In the genomic region with DNA sequence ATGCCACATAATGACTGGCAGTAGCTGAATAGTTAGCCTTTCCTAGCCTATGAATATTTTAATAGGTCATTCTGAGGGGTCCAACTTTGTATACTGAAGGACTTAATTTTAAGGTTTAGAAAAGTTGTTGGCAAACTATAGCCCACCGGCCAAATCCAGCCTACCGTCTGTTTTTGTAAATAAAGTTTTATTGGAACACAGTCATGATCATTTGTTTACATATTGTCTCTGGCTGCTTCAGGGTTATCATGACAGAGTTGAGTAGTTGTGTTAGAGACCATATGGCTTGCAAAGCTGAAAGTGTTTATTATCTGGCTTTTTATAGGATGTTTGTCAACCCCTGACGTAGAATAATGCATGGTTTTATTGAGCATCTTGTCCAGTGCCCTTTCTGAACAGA, we compare ENCODE assay signal across 1 cellular context.
TF ChIP-seq lines count a peak whose summit lies in the region.

No MANE protein-coding gene starts in this region.

TF ChIP-seq in HepG2, 621 proteins besides CTCF, POLR2A, EP300 and RAD21 (continued from another document):
- TF ChIP-seq, protein P1, sequence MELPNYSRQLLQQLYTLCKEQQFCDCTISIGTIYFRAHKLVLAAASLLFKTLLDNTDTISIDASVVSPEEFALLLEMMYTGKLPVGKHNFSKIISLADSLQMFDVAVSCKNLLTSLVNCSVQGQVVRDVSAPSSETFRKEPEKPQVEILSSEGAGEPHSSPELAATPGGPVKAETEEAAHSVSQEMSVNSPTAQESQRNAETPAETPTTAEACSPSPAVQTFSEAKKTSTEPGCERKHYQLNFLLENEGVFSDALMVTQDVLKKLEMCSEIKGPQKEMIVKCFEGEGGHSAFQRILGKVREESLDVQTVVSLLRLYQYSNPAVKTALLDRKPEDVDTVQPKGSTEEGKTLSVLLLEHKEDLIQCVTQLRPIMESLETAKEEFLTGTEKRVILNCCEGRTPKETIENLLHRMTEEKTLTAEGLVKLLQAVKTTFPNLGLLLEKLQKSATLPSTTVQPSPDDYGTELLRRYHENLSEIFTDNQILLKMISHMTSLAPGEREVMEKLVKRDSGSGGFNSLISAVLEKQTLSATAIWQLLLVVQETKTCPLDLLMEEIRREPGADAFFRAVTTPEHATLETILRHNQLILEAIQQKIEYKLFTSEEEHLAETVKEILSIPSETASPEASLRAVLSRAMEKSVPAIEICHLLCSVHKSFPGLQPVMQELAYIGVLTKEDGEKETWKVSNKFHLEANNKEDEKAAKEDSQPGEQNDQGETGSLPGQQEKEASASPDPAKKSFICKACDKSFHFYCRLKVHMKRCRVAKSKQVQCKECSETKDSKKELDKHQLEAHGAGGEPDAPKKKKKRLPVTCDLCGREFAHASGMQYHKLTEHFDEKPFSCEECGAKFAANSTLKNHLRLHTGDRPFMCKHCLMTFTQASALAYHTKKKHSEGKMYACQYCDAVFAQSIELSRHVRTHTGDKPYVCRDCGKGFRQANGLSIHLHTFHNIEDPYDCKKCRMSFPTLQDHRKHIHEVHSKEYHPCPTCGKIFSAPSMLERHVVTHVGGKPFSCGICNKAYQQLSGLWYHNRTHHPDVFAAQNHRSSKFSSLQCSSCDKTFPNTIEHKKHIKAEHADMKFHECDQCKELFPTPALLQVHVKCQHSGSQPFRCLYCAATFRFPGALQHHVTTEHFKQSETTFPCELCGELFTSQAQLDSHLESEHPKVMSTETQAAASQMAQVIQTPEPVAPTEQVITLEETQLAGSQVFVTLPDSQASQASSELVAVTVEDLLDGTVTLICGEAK (IDR thresholded peaks at IDR 0.05) = 0 out of 2 replicates have a peak, but pooled peaks have one; percentile 11
- TF ChIP-seq, protein P1 (CRISPR knock-in tag; IDR thresholded peaks at IDR 0.05) = no peak; the same call in 1 of the 2 replicates
- TF ChIP-seq, protein P2, sequence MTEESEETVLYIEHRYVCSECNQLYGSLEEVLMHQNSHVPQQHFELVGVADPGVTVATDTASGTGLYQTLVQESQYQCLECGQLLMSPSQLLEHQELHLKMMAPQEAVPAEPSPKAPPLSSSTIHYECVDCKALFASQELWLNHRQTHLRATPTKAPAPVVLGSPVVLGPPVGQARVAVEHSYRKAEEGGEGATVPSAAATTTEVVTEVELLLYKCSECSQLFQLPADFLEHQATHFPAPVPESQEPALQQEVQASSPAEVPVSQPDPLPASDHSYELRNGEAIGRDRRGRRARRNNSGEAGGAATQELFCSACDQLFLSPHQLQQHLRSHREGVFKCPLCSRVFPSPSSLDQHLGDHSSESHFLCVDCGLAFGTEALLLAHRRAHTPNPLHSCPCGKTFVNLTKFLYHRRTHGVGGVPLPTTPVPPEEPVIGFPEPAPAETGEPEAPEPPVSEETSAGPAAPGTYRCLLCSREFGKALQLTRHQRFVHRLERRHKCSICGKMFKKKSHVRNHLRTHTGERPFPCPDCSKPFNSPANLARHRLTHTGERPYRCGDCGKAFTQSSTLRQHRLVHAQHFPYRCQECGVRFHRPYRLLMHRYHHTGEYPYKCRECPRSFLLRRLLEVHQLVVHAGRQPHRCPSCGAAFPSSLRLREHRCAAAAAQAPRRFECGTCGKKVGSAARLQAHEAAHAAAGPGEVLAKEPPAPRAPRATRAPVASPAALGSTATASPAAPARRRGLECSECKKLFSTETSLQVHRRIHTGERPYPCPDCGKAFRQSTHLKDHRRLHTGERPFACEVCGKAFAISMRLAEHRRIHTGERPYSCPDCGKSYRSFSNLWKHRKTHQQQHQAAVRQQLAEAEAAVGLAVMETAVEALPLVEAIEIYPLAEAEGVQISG (CRISPR knock-in tag; IDR thresholded peaks at IDR 0.05) = no peak
